ENCODE assay signal across 11 cellular contexts in genomic region chr18:77086034-77086433, GRCh38. TPM values are rescaled to one million over a fixed set of nuclear protein-coding genes. Genes with fewer than 3 reads are reported as not detected.
DNase-seq lines count a peak whose midpoint lies in the region; ATAC-seq and TF ChIP-seq lines count a peak whose summit lies in the region.
"Had no signal": no experiment of that assay in that cellular context is flagged by ENCODE, and none has a peak within 500 bp of the region (broad histone marks: within the 10 kb centered on the region; RNA-seq: fewer than 3 reads in every experiment).

No MANE protein-coding gene starts in this region.

- DNase-seq in activated CD4-positive, alpha-beta T cell treated with anti-CD3 and anti-CD28 coated beads, Interleukin-2, amount 10 ng/mL, durations not matched to agents 7 days and 5 days, result no peak
- DNase-seq in activated CD4-positive, alpha-beta T cell treated with anti-CD3 and anti-CD28 coated beads for 4 hours, result no peak
- DNase-seq in activated CD8-positive, alpha-beta T cell treated with anti-CD3 and anti-CD28 coated beads for 36 hours, result no peak
- no peak for DNase-seq in glutamatergic neuron
- DNase-seq: amniotic stem cell, NCI-H1105 treated with DMSO at 0.1 percent for 48 hours, SW 1271 had no signal

- peaks cover 68% of the 10 kb centered on the region for H3K36me3 Mint-ChIP-seq in activated CD4-positive, alpha-beta T cell treated with anti-CD3 and anti-CD28 coated beads, Interleukin-2, amount 10 ng/mL, durations not matched to agents 7 days and 5 days (ENCODE audit: low read depth)
- H3K36me3 Mint-ChIP-seq in activated CD8-positive, alpha-beta T cell treated with anti-CD3 and anti-CD28 coated beads for 36 hours (ENCODE audit: low read depth), result peaks cover 48% of the 10 kb centered on the region
- no peaks in the 10 kb centered on the region for H3K36me3 Mint-ChIP-seq in glutamatergic neuron (ENCODE audit: unreplicated experiment)
- peaks cover 45% of the 10 kb centered on the region for H3K36me3 Mint-ChIP-seq in stimulated activated naive CD8-positive, alpha-beta T cell treated with anti-CD3 and anti-CD28 coated beads, Interleukin-15, Interleukin-2, amounts not matched to agents 100 ng/mL and 50 ng/mL, for 24 hours (ENCODE audit: low read depth)

- POLR2A ChIA-PET in activated CD4-positive, alpha-beta T cell treated with anti-CD3 and anti-CD28 coated beads, Interleukin-2, amount 10 ng/mL, durations not matched to agents 7 days and 5 days (lab: Charles Lee), result no interaction called here
- POLR2A ChIA-PET in activated CD8-positive, alpha-beta T cell treated with anti-CD3 and anti-CD28 coated beads for 36 hours (lab: Charles Lee), result interaction anchor here (0.6 to 1.3 kb wide), 2 partner anchors 16 to 399 kb away, joined by 3 to 4 read pairs; no protein-coding TSS in a partner anchor

- H3K4me3 Mint-ChIP-seq in activated CD4-positive, alpha-beta T cell treated with anti-CD3 and anti-CD28 coated beads, Interleukin-2, amount 10 ng/mL, durations not matched to agents 7 days and 5 days, result no peak overlapping the region
- H3K4me3 Mint-ChIP-seq in activated CD8-positive, alpha-beta T cell treated with anti-CD3 and anti-CD28 coated beads for 36 hours, result no peak overlapping the region
- H3K4me3 Mint-ChIP-seq in glutamatergic neuron (ENCODE audit: unreplicated experiment), result peak overlapping the region; percentile 24
- no peak overlapping the region for H3K4me3 Mint-ChIP-seq in stimulated activated naive CD8-positive, alpha-beta T cell treated with anti-CD3 and anti-CD28 coated beads, Interleukin-15, Interleukin-2, amounts not matched to agents 100 ng/mL and 50 ng/mL, for 24 hours

- H3K27me3 Mint-ChIP-seq in activated CD4-positive, alpha-beta T cell treated with anti-CD3 and anti-CD28 coated beads, Interleukin-2, amount 10 ng/mL, durations not matched to agents 7 days and 5 days, result no peaks in the 10 kb centered on the region
- H3K27me3 Mint-ChIP-seq in activated CD8-positive, alpha-beta T cell treated with anti-CD3 and anti-CD28 coated beads for 36 hours, result no peaks in the 10 kb centered on the region
- H3K27me3 Mint-ChIP-seq in glutamatergic neuron (ENCODE audit: unreplicated experiment), result peaks cover 8% of the 10 kb centered on the region
- no peaks in the 10 kb centered on the region for H3K27me3 Mint-ChIP-seq in stimulated activated naive CD8-positive, alpha-beta T cell treated with anti-CD3 and anti-CD28 coated beads, Interleukin-15, Interleukin-2, amounts not matched to agents 100 ng/mL and 50 ng/mL, for 24 hours

- TF ChIP-seq CTCF in activated CD8-positive, alpha-beta T cell treated with anti-CD3 and anti-CD28 coated beads for 36 hours (IDR thresholded peaks at IDR 0.05), result no peak
- TF ChIP-seq CTCF in glutamatergic neuron (IDR thresholded peaks at IDR 0.05; ENCODE audit: partially characterized antibody, unreplicated experiment), result no peak

- intact Hi-C loops in activated CD8-positive, alpha-beta T cell treated with anti-CD3 and anti-CD28 coated beads for 36 hours (cut with micrococcal nuclease), result no loop called here

- CTCF ChIA-PET in activated CD4-positive, alpha-beta T cell treated with anti-CD3 and anti-CD28 coated beads, Interleukin-2, amount 10 ng/mL, durations not matched to agents 7 days and 5 days (lab: Charles Lee), result interaction anchor here (0.8 to 1.2 kb wide), 3 partner anchors 10 to 11 kb away, joined by 3 read pairs; no protein-coding TSS in a partner anchor
- CTCF ChIA-PET in activated CD8-positive, alpha-beta T cell treated with anti-CD3 and anti-CD28 coated beads for 36 hours (lab: Charles Lee), result interaction anchor here (0.9 to 1.4 kb wide), 3 partner anchors 12 to 19 kb away, joined by 3 read pairs; no protein-coding TSS in a partner anchor

- no peaks in the 10 kb centered on the region for H3K9me3 Mint-ChIP-seq in activated CD4-positive, alpha-beta T cell treated with anti-CD3 and anti-CD28 coated beads, Interleukin-2, amount 10 ng/mL, durations not matched to agents 7 days and 5 days
- no peaks in the 10 kb centered on the region for H3K9me3 Mint-ChIP-seq in activated CD8-positive, alpha-beta T cell treated with anti-CD3 and anti-CD28 coated beads for 36 hours
- peaks cover 15% of the 10 kb centered on the region for H3K9me3 Mint-ChIP-seq in glutamatergic neuron (ENCODE audit: unreplicated experiment)
- no peaks in the 10 kb centered on the region for H3K9me3 Mint-ChIP-seq in stimulated activated naive CD8-positive, alpha-beta T cell treated with anti-CD3 and anti-CD28 coated beads, Interleukin-15, Interleukin-2, amounts not matched to agents 100 ng/mL and 50 ng/mL, for 24 hours

- peaks cover 67% of the 10 kb centered on the region for H3K4me1 Mint-ChIP-seq in activated CD4-positive, alpha-beta T cell treated with anti-CD3 and anti-CD28 coated beads, Interleukin-2, amount 10 ng/mL, durations not matched to agents 7 days and 5 days
- peaks cover 62% of the 10 kb centered on the region for H3K4me1 Mint-ChIP-seq in activated CD8-positive, alpha-beta T cell treated with anti-CD3 and anti-CD28 coated beads for 36 hours (ENCODE audit: low read depth)
- H3K4me1 Mint-ChIP-seq in glutamatergic neuron (ENCODE audit: low read depth, unreplicated experiment), result peaks cover 48% of the 10 kb centered on the region
- H3K4me1 Mint-ChIP-seq in stimulated activated naive CD8-positive, alpha-beta T cell treated with anti-CD3 and anti-CD28 coated beads, Interleukin-15, Interleukin-2, amounts not matched to agents 100 ng/mL and 50 ng/mL, for 24 hours (ENCODE audit: low read depth), result peaks cover 71% of the 10 kb centered on the region

- ATAC-seq in activated CD8-positive, alpha-beta T cell treated with anti-CD3 and anti-CD28 coated beads for 36 hours, result no peak
- ATAC-seq in GM18858 (IDR thresholded peaks at IDR 0.05; ENCODE audit: unreplicated experiment) (no peak), HG02885 (IDR thresholded peaks at IDR 0.05; ENCODE audit: poor library complexity, unreplicated experiment) (no peak), GM19463 (IDR thresholded peaks at IDR 0.05; ENCODE audit: unreplicated experiment) (no peak)

- H3K27ac Mint-ChIP-seq in activated CD4-positive, alpha-beta T cell treated with anti-CD3 and anti-CD28 coated beads, Interleukin-2, amount 10 ng/mL, durations not matched to agents 7 days and 5 days, result peak overlapping the region; percentile 54
- H3K27ac Mint-ChIP-seq in activated CD8-positive, alpha-beta T cell treated with anti-CD3 and anti-CD28 coated beads for 36 hours, result peak overlapping the region; percentile 4
- peak overlapping the region; percentile 76 for H3K27ac Mint-ChIP-seq in glutamatergic neuron (ENCODE audit: unreplicated experiment)
- H3K27ac Mint-ChIP-seq in stimulated activated naive CD8-positive, alpha-beta T cell treated with anti-CD3 and anti-CD28 coated beads, Interleukin-15, Interleukin-2, amounts not matched to agents 100 ng/mL and 50 ng/mL, for 24 hours, result peak overlapping the region; percentile 77

RNA-seq across cellular contexts. Expression of gene MBP, which starts 46.5 kb away (rescaled TPM):
- total RNA-seq in activated CD4-positive, alpha-beta T cell treated with anti-CD3 and anti-CD28 coated beads, Interleukin-2, amount 10 ng/mL, durations not matched to agents 7 days and 5 days, result 100 to 1,000 TPM; 111 to 133 TPM
- 10 to 100 TPM; 39.9 to 41.5 TPM for total RNA-seq in activated CD8-positive, alpha-beta T cell treated with anti-CD3 and anti-CD28 coated beads for 36 hours
- total RNA-seq in glutamatergic neuron (ENCODE audit: unreplicated experiment), result 82.6 TPM

Comparison
In these comparisons a context has a peak if more than half of its experiments do, and no peak if none do; other contexts are left out.
1. H3K27ac Mint-ChIP-seq: peak in every context shown above with its lines; median percentile 77 in stimulated activated naive CD8-positive, alpha-beta T cell treated with anti-CD3 and anti-CD28 coated beads, Interleukin-15, Interleukin-2, amounts not matched to agents 100 ng/mL and 50 ng/mL, for 24 hours; 76 in glutamatergic neuron; 54 in activated CD4-positive, alpha-beta T cell treated with anti-CD3 and anti-CD28 coated beads, Interleukin-2, amount 10 ng/mL, durations not matched to agents 7 days and 5 days; 4 in activated CD8-positive, alpha-beta T cell treated with anti-CD3 and anti-CD28 coated beads for 36 hours.